8 cellular contexts compared by ENCODE assay signal in genomic region chr5:72817076-72817476, GRCh38. TPM values are rescaled to one million over a fixed set of nuclear protein-coding genes. Genes with fewer than 3 reads are reported as not detected.
A peak's percentile ranks its signal among the peaks of the same experiment; 100 is the strongest.
DNase-seq lines count a peak whose midpoint lies in the region; ATAC-seq and TF ChIP-seq lines count a peak whose summit lies in the region.

No MANE protein-coding gene starts in this region.

- TF ChIP-seq CTCF in progenitor cell of endocrine pancreas (IDR thresholded peaks at IDR 0.05; ENCODE audit: unreplicated experiment), result no peak

- intact Hi-C loops in left ventricle myocardium superior (cut with micrococcal nuclease), result loop anchor here (5.0 kb wide), 1 partner anchor 205 kb away; no protein-coding TSS in a partner anchor

- peak; percentile 41 for DNase-seq in AG08395 (ENCODE audit: low spot score)
- peak; percentile 68 for DNase-seq in OCI-M1 (lab: John Stamatoyannopoulos, UW)
- DNase-seq in left ventricle myocardium superior, result peak; percentile 72
- no peak for DNase-seq in progenitor cell of endocrine pancreas (ENCODE audit: low spot score, unreplicated experiment)
- DNase-seq in NCI-H226, result no peak

- ATAC-seq in GM18517 (IDR thresholded peaks at IDR 0.05; ENCODE audit: unreplicated experiment) (peak; percentile 29), HG02973 (IDR thresholded peaks at IDR 0.05; ENCODE audit: unreplicated experiment) (peak; percentile 39), left ventricle myocardium superior (peak; percentile 69)

- peaks cover 1% of the 10 kb centered on the region for H3K36me3 Mint-ChIP-seq in progenitor cell of endocrine pancreas (ENCODE audit: insufficient read depth)

- H3K27me3 Mint-ChIP-seq in progenitor cell of endocrine pancreas, result no peaks in the 10 kb centered on the region

- H3K27ac Mint-ChIP-seq in progenitor cell of endocrine pancreas, result peak overlapping the region; percentile 100

- H3K9me3 Mint-ChIP-seq in progenitor cell of endocrine pancreas (ENCODE audit: low read depth), result no peaks in the 10 kb centered on the region

- peaks cover 27% of the 10 kb centered on the region for H3K4me1 Mint-ChIP-seq in progenitor cell of endocrine pancreas (ENCODE audit: low read depth)

- peak overlapping the region; percentile 79 for H3K27ac ChIP-seq in adipose tissue (ENCODE audit: low read depth, low read length)

- WGBS in adipose tissue, 3 donors, result 0 to 1% (median 1%) methylated on average over 21 to 22 of the region's 22 CpGs

- H3K4me3 Mint-ChIP-seq in progenitor cell of endocrine pancreas (ENCODE audit: low read depth), result peak overlapping the region; percentile 99

RNA-seq across cellular contexts. Expression of gene TNPO1, which starts 0.6 kb away (rescaled TPM):
- 10 to 100 TPM; 17.3 to 26.8 (median 21.2) TPM for polyA plus RNA-seq in adipose tissue
- total RNA-seq in left ventricle myocardium superior, result 67.7 TPM
- total RNA-seq in progenitor cell of endocrine pancreas, result 141 and 149 TPM in 2 replicates

Comparison
In these comparisons a context has a peak if more than half of its experiments do, and no peak if none do; other contexts are left out.
1. DNase-seq: peak in AG08395 (single experiment), OCI-M1 (single experiment) and left ventricle myocardium superior (single experiment); none in progenitor cell of endocrine pancreas (single experiment) and NCI-H226 (single experiment).
2. Peak in every context shown above with its lines, with median percentiles within 50 percentile points of each other: ATAC-seq.